8 cellular contexts compared by ENCODE assay signal in the genomic region with DNA sequence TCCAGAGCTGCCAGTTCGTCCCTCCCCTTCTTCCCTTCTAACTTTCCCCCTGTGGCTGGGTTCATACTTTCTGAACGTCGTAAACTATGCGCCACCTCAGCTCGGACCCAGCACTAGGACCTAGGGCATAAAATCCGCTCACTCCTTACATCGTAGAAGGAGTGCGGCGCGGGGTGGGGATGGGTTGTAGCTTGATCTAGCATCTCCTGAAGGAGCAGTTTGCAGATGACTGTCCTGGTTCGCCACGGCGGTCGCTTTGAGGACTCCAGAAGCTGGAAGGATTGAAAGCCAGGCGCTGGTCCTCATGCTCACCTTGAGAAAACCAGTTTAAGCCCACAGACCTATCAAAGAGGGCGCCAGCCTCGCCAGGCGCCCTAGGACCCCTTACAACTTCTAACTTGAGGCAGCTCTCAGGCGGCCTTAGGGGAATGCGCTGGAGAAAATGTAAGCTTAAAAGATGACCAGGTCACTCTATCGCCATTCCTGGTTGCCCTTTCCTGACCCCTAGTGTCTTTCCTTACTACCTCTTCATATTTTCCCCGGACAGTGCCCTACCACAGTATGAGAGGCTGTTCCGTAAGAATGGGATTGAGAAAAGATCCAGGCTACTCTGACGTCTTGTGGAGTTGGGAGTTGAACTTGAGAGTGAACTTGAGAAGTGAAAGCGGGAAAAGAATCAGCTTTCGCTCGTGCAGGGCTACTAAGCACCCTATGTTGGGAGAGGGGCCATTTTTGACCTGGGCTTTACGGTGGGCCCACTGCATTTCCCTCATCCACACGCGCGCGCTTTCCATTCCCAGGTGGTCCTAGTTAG. TPM values are rescaled to one million over a fixed set of nuclear protein-coding genes. Genes with fewer than 3 reads are reported as not detected.
A peak's percentile ranks its signal among the peaks of the same experiment; 100 is the strongest.
DNase-seq lines count a peak whose midpoint lies in the region; ATAC-seq and TF ChIP-seq lines count a peak whose summit lies in the region.

No MANE protein-coding gene starts in this region.

- no peaks in the 10 kb centered on the region for H3K36me3 Mint-ChIP-seq in activated T-cell treated with anti-CD3 and anti-CD28 coated beads, Interleukin-2, amount 50 U/mL, for 4 hours (ENCODE audit: insufficient read depth)

- no peaks in the 10 kb centered on the region for H3K9me3 Mint-ChIP-seq in activated T-cell treated with anti-CD3 and anti-CD28 coated beads, Interleukin-2, amount 50 U/mL, for 4 hours

- H3K9me3 ChIP-seq in mesodermal cell (ENCODE audit: control insufficient read depth, low read length) (no peaks in the 10 kb centered on the region), tibial artery (no peaks in the 10 kb centered on the region)

- no peaks in the 10 kb centered on the region for H3K36me3 ChIP-seq in mesodermal cell (ENCODE audit: control insufficient read depth, insufficient read depth, low read length)
- no peaks in the 10 kb centered on the region for H3K36me3 ChIP-seq in tibial artery

- no peak for ATAC-seq in activated T-cell treated with anti-CD3 and anti-CD28 coated beads, Interleukin-2, amount 50 U/mL, for 4 hours

- peaks cover 53% of the 10 kb centered on the region for H3K27me3 Mint-ChIP-seq in activated T-cell treated with anti-CD3 and anti-CD28 coated beads, Interleukin-2, amount 50 U/mL, for 4 hours (ENCODE audit: low read depth)

- H3K4me1 Mint-ChIP-seq in activated T-cell treated with anti-CD3 and anti-CD28 coated beads, Interleukin-2, amount 50 U/mL, for 4 hours (ENCODE audit: low read depth): peaks cover 21% of the 10 kb centered on the region

- WGBS in mesodermal cell (ENCODE audit: insufficient coverage in 2 of 2), 2 experiments: 4% methylated on average over 17 to 22 of the region's 32 CpGs

- peaks cover 0 to 28% of the 10 kb centered on the region in 2 donors for H3K27me3 ChIP-seq in tibial artery

- intact Hi-C loops in tibial artery (cut with DNase I; ENCODE audit: low total_unique reads): loop anchor here (10.0 kb wide), 1 partner anchor 585 kb away; the partner anchor contains the start of genes NMRK1 and OSTF1

- H3K4me3 ChIP-seq in coronary artery: peak overlapping the region; percentile 64
- peak overlapping the region; percentile 44 for H3K4me3 ChIP-seq in mesodermal cell (ENCODE audit: extremely low read depth, insufficient read depth, low read length, poor library complexity, severe bottlenecking)
- peak overlapping the region; percentile 56 to 64 for H3K4me3 ChIP-seq in tibial artery

- peak overlapping the region; percentile 5 for H3K4me3 Mint-ChIP-seq in activated T-cell treated with anti-CD3 and anti-CD28 coated beads, Interleukin-2, amount 50 U/mL, for 4 hours

- no peak for DNase-seq in activated T-cell treated with anti-CD3 and anti-CD28 coated beads, Interleukin-2, amount 50 U/mL, for 4 hours
- DNase-seq in activated T-cell treated with anti-CD3 and anti-CD28 coated beads for 4 hours (no peak), coronary artery (ENCODE audit: low spot score) (no peak), tibial artery (no peak), NCI-H1417 (lab: John Stamatoyannopoulos, UW) (no peak), NCI-H1930 (lab: John Stamatoyannopoulos, UW) (no peak)
- DNase-seq in activated naive CD4-positive, alpha-beta T cell treated with Interleukin-2 at 50 U/mL for 16 hours: no peak

- H3K4me1 ChIP-seq in mesodermal cell (ENCODE audit: control insufficient read depth, insufficient read depth, low read length, poor library complexity, severe bottlenecking): peaks cover 11% of the 10 kb centered on the region
- H3K4me1 ChIP-seq in tibial artery: peaks cover 0 to 29% (median 19%) of the 10 kb centered on the region in 4 donors

- TF ChIP-seq CTCF in coronary artery (IDR thresholded peaks at IDR 0.05) (no peak), tibial artery (IDR thresholded peaks at IDR 0.05) (no peak)

- H3K27ac ChIP-seq in coronary artery (no peak overlapping the region), mesodermal cell (ENCODE audit: low read depth, low read length, severe bottlenecking) (no peak overlapping the region), tibial artery (peak overlapping the region in 1 of 2 donors; percentile 29)

RNA-seq across cellular contexts. Expression of gene RORB, which starts 2.8 kb away (rescaled TPM):
- under 1 TPM in 1 of 3 donors, not detected in 2; 0.03 TPM for total RNA-seq in activated T-cell treated with anti-CD3 and anti-CD28 coated beads, Interleukin-2, amount 50 U/mL, for 4 hours
- polyA plus RNA-seq in mesodermal cell (2013, experiment 1 of 2): 0.26 TPM
- polyA plus RNA-seq in mesodermal cell (2013, experiment 2 of 2): 0.46 TPM
